Comparison of ENCODE assay signal across 10 cellular contexts in genomic region chr4:81152839-81153713, GRCh38.
DNase-seq lines count a peak whose midpoint lies in the region; ATAC-seq and TF ChIP-seq lines count a peak whose summit lies in the region.
"Had no signal": no experiment of that assay in that cellular context is flagged by ENCODE, and none has a peak within 500 bp of the region (broad histone marks: within the 10 kb centered on the region; RNA-seq: fewer than 3 reads in every experiment).

No MANE protein-coding gene starts in this region.

- H3K9me3 Mint-ChIP-seq in activated naive CD4-positive, alpha-beta T cell treated with anti-CD3 and anti-CD28 coated beads for 36 hours = no peaks in the 10 kb centered on the region
- H3K9me3 Mint-ChIP-seq in stimulated activated naive B cell treated with anti-CD40 and anti-IgM and Interleukin-4, amounts not matched to agents 10 μg/mL and 1 μg/mL and 100 μg/mL, for 72 hours = peaks cover 0 to 2% of the 10 kb centered on the region in 2 donors

- H3K4me3 Mint-ChIP-seq in activated naive CD4-positive, alpha-beta T cell treated with anti-CD3 and anti-CD28 coated beads for 36 hours = peak overlapping the region; percentile 69
- peak overlapping the region in 1 of 2 donors; percentile 90 for H3K4me3 Mint-ChIP-seq in stimulated activated naive B cell treated with anti-CD40 and anti-IgM and Interleukin-4, amounts not matched to agents 10 μg/mL and 1 μg/mL and 100 μg/mL, for 72 hours

- ATAC-seq in RWPE2 (ENCODE audit: low read depth) (peak; percentile 95), HG02852 (IDR thresholded peaks at IDR 0.05; ENCODE audit: unreplicated experiment) (no peak), GM21447 (IDR thresholded peaks at IDR 0.05; ENCODE audit: unreplicated experiment) (no peak)
- no peak for ATAC-seq in stimulated activated naive B cell treated with anti-CD40 and anti-IgM and Interleukin-4, amounts not matched to agents 10 μg/mL and 1 μg/mL and 100 μg/mL, for 72 hours (replicated peaks)

- H3K36me3 ChIP-seq in RWPE2 (ENCODE audit: low read depth) (peaks cover under 1% of the 10 kb centered on the region; the same call in 1 of the 2 replicates), esophagus squamous epithelium (no peaks in the 10 kb centered on the region)

- H3K27me3 Mint-ChIP-seq in activated naive CD4-positive, alpha-beta T cell treated with anti-CD3 and anti-CD28 coated beads for 36 hours (ENCODE audit: low read depth) = peaks cover 2% of the 10 kb centered on the region
- peaks cover 0 to 8% of the 10 kb centered on the region in 2 donors for H3K27me3 Mint-ChIP-seq in stimulated activated naive B cell treated with anti-CD40 and anti-IgM and Interleukin-4, amounts not matched to agents 10 μg/mL and 1 μg/mL and 100 μg/mL, for 72 hours

- H3K4me1 Mint-ChIP-seq in activated naive CD4-positive, alpha-beta T cell treated with anti-CD3 and anti-CD28 coated beads for 36 hours (ENCODE audit: low read depth) = peaks cover 3% of the 10 kb centered on the region
- H3K4me1 Mint-ChIP-seq in stimulated activated naive B cell treated with anti-CD40 and anti-IgM and Interleukin-4, amounts not matched to agents 10 μg/mL and 1 μg/mL and 100 μg/mL, for 72 hours = no peaks in the 10 kb centered on the region

- WGBS in esophagus squamous epithelium, 2 donors = 50 to 70% methylated on average over 1 of the region's 1 CpG

- H3K27me3 ChIP-seq in RWPE2 (ENCODE audit: insufficient read depth, poor library complexity, severe bottlenecking) (no peaks in the 10 kb centered on the region), esophagus squamous epithelium (no peaks in the 10 kb centered on the region)

- H3K27ac ChIP-seq in RWPE2 (ENCODE audit: poor library complexity, severe bottlenecking) (peak overlapping the region; percentile 90), esophagus squamous epithelium (peak overlapping the region; percentile 71 to 82 (median 76))

- H3K4me1 ChIP-seq in RWPE2 (ENCODE audit: insufficient read depth, poor library complexity, severe bottlenecking) = peaks cover 23% of the 10 kb centered on the region
- peaks cover 0 to 12% (median 0%) of the 10 kb centered on the region in 3 donors for H3K4me1 ChIP-seq in esophagus squamous epithelium

- DNase-seq in activated naive CD4-positive, alpha-beta T cell treated with anti-CD3 and anti-CD28 coated beads for 36 hours = no peak
- no peak for DNase-seq in activated naive CD4-positive, alpha-beta T cell treated with anti-CD3 and anti-CD28 coated beads, Interleukin-2, amount 50 U/mL, for 16 hours
- no peak for DNase-seq in RWPE2 (ENCODE audit: low spot score)
- DNase-seq in esophagus squamous epithelium (lab: John Stamatoyannopoulos, UW) = no peak
- DNase-seq in stimulated activated naive B cell treated with anti-CD40 and anti-IgM and Interleukin-4, amounts not matched to agents 10 μg/mL and 1 μg/mL and 100 μg/mL, for 72 hours = no peak
- no peak for DNase-seq in HuH-7.5 (ENCODE audit: low spot score)
- DNase-seq: MM.1S, Right ventricle myocardium superior had no signal

- CTCF ChIA-PET in activated naive CD4-positive, alpha-beta T cell treated with anti-CD3 and anti-CD28 coated beads for 36 hours (lab: Charles Lee) = no interaction called here

- intact Hi-C loops in activated naive CD4-positive, alpha-beta T cell treated with anti-CD3 and anti-CD28 coated beads for 36 hours (cut with micrococcal nuclease) = no loop called here
- intact Hi-C loops in esophagus squamous epithelium (cut with DNase I) = no loop called here

- TF ChIP-seq CTCF in RWPE2 (IDR thresholded peaks at IDR 0.05; ENCODE audit: poor library complexity, severe bottlenecking) (no peak), esophagus squamous epithelium (IDR thresholded peaks at IDR 0.05) (no peak)

- H3K27ac Mint-ChIP-seq in activated naive CD4-positive, alpha-beta T cell treated with anti-CD3 and anti-CD28 coated beads for 36 hours = no peak overlapping the region
- peak overlapping the region; percentile 92 for H3K27ac Mint-ChIP-seq in stimulated activated naive B cell treated with anti-CD40 and anti-IgM and Interleukin-4, amounts not matched to agents 10 μg/mL and 1 μg/mL and 100 μg/mL, for 72 hours

- peak overlapping the region; percentile 35 for H3K4me3 ChIP-seq in RWPE2 (ENCODE audit: severe bottlenecking)
- H3K4me3 ChIP-seq in esophagus squamous epithelium = peak overlapping the region; percentile 25 to 67 (median 48)

- no peaks in the 10 kb centered on the region for H3K36me3 Mint-ChIP-seq in activated naive CD4-positive, alpha-beta T cell treated with anti-CD3 and anti-CD28 coated beads for 36 hours (ENCODE audit: low read depth)
- H3K36me3 Mint-ChIP-seq in stimulated activated naive B cell treated with anti-CD40 and anti-IgM and Interleukin-4, amounts not matched to agents 10 μg/mL and 1 μg/mL and 100 μg/mL, for 72 hours = peaks cover 0 to 5% of the 10 kb centered on the region in 2 donors

- no peaks in the 10 kb centered on the region for H3K9me3 ChIP-seq in RWPE2 (ENCODE audit: severe bottlenecking)
- no peaks in the 10 kb centered on the region for H3K9me3 ChIP-seq in esophagus squamous epithelium

- no peak for TF ChIP-seq POLR2A in esophagus squamous epithelium (IDR thresholded peaks at IDR 0.05)
